In genomic region chr4:144399927-144400326, GRCh38 we compare ENCODE assay signal across 9 cellular contexts.
DNase-seq lines count a peak whose midpoint lies in the region; ATAC-seq and TF ChIP-seq lines count a peak whose summit lies in the region.
"Had no signal": no experiment of that assay in that cellular context is flagged by ENCODE, and none has a peak within 500 bp of the region (broad histone marks: within the 10 kb centered on the region; RNA-seq: fewer than 3 reads in every experiment).

No MANE protein-coding gene starts in this region.

- TF ChIP-seq CTCF in retinal pigment epithelial cell (conservative IDR thresholded peaks at IDR 0.05; ENCODE audit: low read depth, low read length): no peak
- no peak for TF ChIP-seq CTCF in coronary artery (IDR thresholded peaks at IDR 0.05)

- peak; percentile 41 for DNase-seq in T1000 (lab: John Stamatoyannopoulos, UW)
- peak; percentile 18 for DNase-seq in retinal pigment epithelial cell (ENCODE audit: low read depth)
- DNase-seq in effector CD8-positive, alpha-beta T cell (lab: John Stamatoyannopoulos, UW): no peak
- no peak for DNase-seq in germinal center (ENCODE audit: low spot score)
- DNase-seq in anterior cingulate cortex (lab: John Stamatoyannopoulos, UW): no peak
- DNase-seq in coronary artery (ENCODE audit: low spot score): no peak
- DNase-seq: posterior cingulate gyrus had no signal

- H3K27ac ChIP-seq in coronary artery: no peak overlapping the region

- ATAC-seq in GM19328 (IDR thresholded peaks at IDR 0.05; ENCODE audit: unreplicated experiment) (peak; percentile 59), HG03196 (IDR thresholded peaks at IDR 0.05; ENCODE audit: unreplicated experiment) (peak; percentile 56)

- H3K4me3 ChIP-seq in retinal pigment epithelial cell (ENCODE audit: low read length) (no peak overlapping the region), coronary artery (no peak overlapping the region)

Comparison
In these comparisons a context has a peak if more than half of its experiments do, and no peak if none do; other contexts are left out.
1. DNase-seq: peak in T1000 (single experiment) and retinal pigment epithelial cell (single experiment); none in effector CD8-positive, alpha-beta T cell (single experiment), germinal center (single experiment), anterior cingulate cortex (0 of 58) and coronary artery (single experiment).